ENCODE assay signal across 27 cellular contexts in the genomic region with DNA sequence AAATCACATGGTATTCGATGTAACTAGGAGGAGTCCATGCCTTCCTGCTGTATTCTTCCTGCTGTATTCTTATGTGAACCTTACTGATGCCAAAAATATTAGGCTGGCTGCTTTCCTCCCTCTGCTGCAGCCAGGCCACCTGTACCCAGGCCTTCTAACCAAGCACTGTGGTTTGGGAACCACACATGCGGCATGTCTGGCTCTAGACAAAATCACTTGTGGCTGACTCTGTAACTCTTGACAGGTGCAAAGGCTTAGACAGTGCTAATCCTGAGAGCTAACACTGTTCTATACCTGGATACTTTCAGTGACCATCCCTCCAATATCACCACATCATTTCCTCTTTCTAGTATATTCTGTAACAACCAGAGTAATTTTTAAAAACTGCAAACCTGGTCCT.
"Had no signal": no experiment of that assay in that cellular context is flagged by ENCODE, and none has a peak within 500 bp of the region (broad histone marks: within the 10 kb centered on the region; RNA-seq: fewer than 3 reads in every experiment).

No MANE protein-coding gene starts in this region.

- H3K27me3 ChIP-seq: ascending aorta, cardiac muscle cell, colonic mucosa, esophagus squamous epithelium, gastroesophageal sphincter, heart right ventricle had no signal

- H3K36me3 ChIP-seq: ascending aorta, breast epithelium, cardiac muscle cell, colonic mucosa, esophagus squamous epithelium, heart right ventricle had no signal

- H3K4me1 ChIP-seq: ascending aorta, breast epithelium, colonic mucosa, esophagus squamous epithelium, heart right ventricle had no signal

- H3K9me3 ChIP-seq: ascending aorta, breast epithelium, colonic mucosa, esophagus squamous epithelium, gastroesophageal sphincter had no signal

- H3K4me3 ChIP-seq: ascending aorta, breast epithelium, cardiac muscle cell, colonic mucosa, esophagus squamous epithelium, gastroesophageal sphincter, heart right ventricle had no signal

- H3K27ac ChIP-seq: ascending aorta, breast epithelium, cardiac muscle cell, colonic mucosa, epithelial cell of prostate, esophagus squamous epithelium, gastroesophageal sphincter, heart right ventricle had no signal

- DNase-seq: activated CD4-positive, alpha-beta memory T cell treated with anti-CD3 and anti-CD28 coated beads, Interleukin-2, amount 10 ng/mL, durations not matched to agents 7 days and 5 days; activated CD4-positive, alpha-beta T cell treated with anti-CD3 and anti-CD28 coated beads for 36 hours; activated CD4-positive, alpha-beta T cell treated with anti-CD3 and anti-CD28 coated beads, Interleukin-2, amount 10 ng/mL, durations not matched to agents 24 days and 14 days; activated CD4-positive, CD25-positive, alpha-beta regulatory T cell; activated CD4-positive, CD25-positive, alpha-beta regulatory T cell treated with anti-CD3 and anti-CD28 coated beads, Interleukin-2, amount 50 U/mL, for 72 hours; activated CD8-positive, alpha-beta memory T cell treated with anti-CD3 and anti-CD28 coated beads, Interleukin-2, amount 50 U/mL, for 48 hours; activated gamma-delta T cell; activated naive CD4-positive, alpha-beta T cell; activated naive CD4-positive, alpha-beta T cell treated with anti-CD3 and anti-CD28 coated beads, Interleukin-2, amount 10 ng/mL, durations not matched to agents 7 days and 5 days; activated naive CD8-positive, alpha-beta T cell treated with anti-CD3 and anti-CD28 coated beads, Interleukin-2, amount 10 ng/mL, durations not matched to agents 7 days and 5 days; activated T-cell treated with anti-CD3 and anti-CD28 coated beads for 4 hours; activated T-cell treated with anti-CD3 and anti-CD28 coated beads, Interleukin-2, amount 50 U/mL, for 24 hours; activated T-cell treated with anti-CD3 and anti-CD28 coated beads, Interleukin-2, amount 50 U/mL, for 72 hours; central memory CD4-positive, alpha-beta T cell; cerebellar nuclear complex; colonic mucosa; effector CD8-positive, alpha-beta T cell; esophagus squamous epithelium; foreskin melanocyte; heart right ventricle; T-helper 2 cell had no signal

- ATAC-seq: activated CD4-positive, alpha-beta T cell treated with anti-CD3 and anti-CD28 coated beads for 36 hours; activated naive CD4-positive, alpha-beta T cell treated with anti-CD3 and anti-CD28 coated beads, Interleukin-2, amount 50 U/mL, for 72 hours; activated T-cell treated with anti-CD3 and anti-CD28 coated beads, Interleukin-2, amount 50 U/mL, for 72 hours; gastroesophageal sphincter; heart right ventricle had no signal
